In genomic region chr1:45635211-45635610, GRCh38 we compare ENCODE assay signal across 26 cellular contexts.
"Had no signal": no experiment of that assay in that cellular context is flagged by ENCODE, and none has a peak within 500 bp of the region (broad histone marks: within the 10 kb centered on the region; RNA-seq: fewer than 3 reads in every experiment).

No MANE protein-coding gene starts in this region.

- H3K27me3 ChIP-seq: body of pancreas, foreskin keratinocyte, hepatocyte, pancreas, right lobe of liver, testis, upper lobe of left lung had no signal

- H3K4me3 ChIP-seq: body of pancreas, hepatocyte, mucosa of descending colon, pancreas, right lobe of liver, skin epidermis, testis, upper lobe of left lung had no signal

- H3K9me3 ChIP-seq: body of pancreas, mucosa of descending colon, pancreas, right lobe of liver, testis, upper lobe of left lung had no signal

- H3K27me3 Mint-ChIP-seq: activated naive CD8-positive, alpha-beta T cell treated with anti-CD3 and anti-CD28 coated beads, Interleukin-2, amount 50 U/mL, for 24 hours; stimulated activated naive CD8-positive, alpha-beta T cell treated with anti-CD3 and anti-CD28 coated beads, Interleukin-15, amount 100 ng/mL, for 72 hours; T-cell had no signal

- H3K9me3 Mint-ChIP-seq: activated naive CD8-positive, alpha-beta T cell treated with anti-CD3 and anti-CD28 coated beads, Interleukin-2, amount 50 U/mL, for 24 hours; activated T-helper 1 cell treated with anti-CD3 and anti-CD28 coated beads, Interleukin-12 subunit alpha, Interleukin-12 subunit beta, Interleukin-2, Interleukin-4 antibody, amounts not matched to agents 30 ng/mL and 10 ng/mL and 1 ng/mL, durations not matched to agents 14 hours and 24 hours and 36 hours; immature natural killer cell; nephron progenitor cell; stimulated activated naive CD8-positive, alpha-beta T cell treated with anti-CD3 and anti-CD28 coated beads, Interleukin-15, amount 100 ng/mL, for 72 hours; T-cell had no signal

- DNase-seq: activated CD4-positive, alpha-beta T cell treated with anti-CD3 and anti-CD28 coated beads for 1 hour; activated CD4-positive, alpha-beta T cell treated with anti-CD3 and anti-CD28 coated beads, Interleukin-2, amount 50 U/mL, for 1 hour; activated CD8-positive, alpha-beta T cell treated with anti-CD3 and anti-CD28 coated beads, Interleukin-2, amount 10 ng/mL, durations not matched to agents 7 days and 5 days; activated gamma-delta T cell; activated naive CD4-positive, alpha-beta T cell treated with anti-CD3 and anti-CD28 coated beads, Interleukin-2, amount 50 U/mL, for 16 hours; activated naive CD8-positive, alpha-beta T cell treated with anti-CD3 and anti-CD28 coated beads, Interleukin-2, amount 50 U/mL, for 24 hours; body of pancreas; dermis blood vessel endothelial cell; effector memory CD4-positive, alpha-beta T cell; foreskin keratinocyte; immature natural killer cell; kidney glomerular epithelial cell; mesenchymal stem cell; mucosa of descending colon; nephron progenitor cell; pancreas; right lobe of liver; stimulated activated CD4-positive, alpha-beta T cell treated with anti-CD3 and anti-CD28 coated beads, Interleukin-1b, Interleukin-23, amount 100 ng/mL, for 48 hours; stimulated activated naive CD8-positive, alpha-beta T cell treated with anti-CD3 and anti-CD28 coated beads, Interleukin-15, amount 100 ng/mL, for 72 hours; T-cell; testis; upper lobe of left lung had no signal

- H3K27ac ChIP-seq: body of pancreas, foreskin keratinocyte, hepatocyte, pancreas, right lobe of liver had no signal

- H2AFZ ChIP-seq: hepatocyte had no signal

- H3K4me3 Mint-ChIP-seq: activated CD8-positive, alpha-beta T cell treated with anti-CD3 and anti-CD28 coated beads, Interleukin-2, amount 10 ng/mL, durations not matched to agents 7 days and 5 days; activated naive CD8-positive, alpha-beta T cell treated with anti-CD3 and anti-CD28 coated beads, Interleukin-2, amount 50 U/mL, for 24 hours; activated T-helper 1 cell treated with anti-CD3 and anti-CD28 coated beads, Interleukin-12 subunit alpha, Interleukin-12 subunit beta, Interleukin-2, Interleukin-4 antibody, amounts not matched to agents 30 ng/mL and 10 ng/mL and 1 ng/mL, durations not matched to agents 14 hours and 24 hours and 36 hours; immature natural killer cell; nephron progenitor cell; stimulated activated naive CD8-positive, alpha-beta T cell treated with anti-CD3 and anti-CD28 coated beads, Interleukin-15, amount 100 ng/mL, for 72 hours; T-cell had no signal

- H3K4me1 ChIP-seq: body of pancreas, foreskin keratinocyte, pancreas, right lobe of liver, testis had no signal

- ATAC-seq: activated CD8-positive, alpha-beta T cell treated with anti-CD3 and anti-CD28 coated beads, Interleukin-2, amount 10 ng/mL, durations not matched to agents 7 days and 5 days; activated naive CD8-positive, alpha-beta T cell treated with anti-CD3 and anti-CD28 coated beads, Interleukin-2, amount 50 U/mL, for 24 hours; body of pancreas; foreskin keratinocyte; mucosa of descending colon; pancreas; right lobe of liver; stimulated activated naive CD8-positive, alpha-beta T cell treated with anti-CD3 and anti-CD28 coated beads, Interleukin-15, amount 100 ng/mL, for 72 hours; T-cell had no signal

- FAIRE-seq: pancreas, TTC549 had no signal

- H3K4me1 Mint-ChIP-seq: activated naive CD8-positive, alpha-beta T cell treated with anti-CD3 and anti-CD28 coated beads, Interleukin-2, amount 50 U/mL, for 24 hours; immature natural killer cell; nephron progenitor cell; stimulated activated naive CD8-positive, alpha-beta T cell treated with anti-CD3 and anti-CD28 coated beads, Interleukin-15, amount 100 ng/mL, for 72 hours; T-cell had no signal

- H3K4me2 ChIP-seq: hepatocyte had no signal

- H3K27ac Mint-ChIP-seq: activated CD8-positive, alpha-beta T cell treated with anti-CD3 and anti-CD28 coated beads, Interleukin-2, amount 10 ng/mL, durations not matched to agents 7 days and 5 days; activated naive CD8-positive, alpha-beta T cell treated with anti-CD3 and anti-CD28 coated beads, Interleukin-2, amount 50 U/mL, for 24 hours; activated T-helper 1 cell treated with anti-CD3 and anti-CD28 coated beads, Interleukin-12 subunit alpha, Interleukin-12 subunit beta, Interleukin-2, Interleukin-4 antibody, amounts not matched to agents 30 ng/mL and 10 ng/mL and 1 ng/mL, durations not matched to agents 14 hours and 24 hours and 36 hours; nephron progenitor cell; stimulated activated naive CD8-positive, alpha-beta T cell treated with anti-CD3 and anti-CD28 coated beads, Interleukin-15, amount 100 ng/mL, for 72 hours; T-cell had no signal
